In the genomic region with DNA sequence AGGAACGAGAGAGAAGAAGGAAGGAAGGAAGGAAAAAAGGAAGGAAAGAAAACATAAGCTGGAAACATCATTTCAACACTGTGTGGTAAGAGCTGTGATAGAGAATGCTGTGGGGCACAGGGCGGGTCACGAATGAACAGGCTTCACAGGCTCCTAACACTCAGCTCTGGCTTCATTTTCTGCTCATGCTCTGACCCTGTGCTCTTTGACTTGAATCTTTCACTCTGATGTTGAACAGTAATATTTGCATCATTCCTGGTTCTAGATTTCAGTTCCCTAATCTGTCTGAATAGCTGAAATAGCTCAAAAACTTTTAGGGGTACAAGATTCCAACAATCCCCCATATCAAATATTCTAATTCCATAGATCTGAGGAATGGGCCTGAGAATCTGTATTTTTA, we compare ENCODE assay signal across 13 cellular contexts.
DNase-seq lines count a peak whose midpoint lies in the region; ATAC-seq, FAIRE-seq and TF ChIP-seq lines count a peak whose summit lies in the region.
"Had no signal": no experiment of that assay in that cellular context is flagged by ENCODE, and none has a peak within 500 bp of the region (broad histone marks: within the 10 kb centered on the region; RNA-seq: fewer than 3 reads in every experiment).

No MANE protein-coding gene starts in this region.

- TF ChIP-seq CTCF in right lobe of liver (IDR thresholded peaks at IDR 0.05) = no peak

- H3K36me3 Mint-ChIP-seq in stimulated activated memory B cell treated with anti-CD40 and anti-IgM and Interleukin-4, amounts not matched to agents 10 μg/mL and 1 μg/mL and 100 μg/mL, for 72 hours = no peaks in the 10 kb centered on the region

- H3K4me1 Mint-ChIP-seq in stimulated activated memory B cell treated with anti-CD40 and anti-IgM and Interleukin-4, amounts not matched to agents 10 μg/mL and 1 μg/mL and 100 μg/mL, for 72 hours = peaks cover 44% of the 10 kb centered on the region

- no peak for TF ChIP-seq POLR2A in right lobe of liver (IDR thresholded peaks at IDR 0.05)

- intact Hi-C loops in right lobe of liver (cut with DNase I) = no loop called here

- no peak for DNase-seq in GM19239 (ENCODE audit: insufficient read length, low spot score)
- no peak for DNase-seq in activated CD4-positive, CD25-positive, alpha-beta regulatory T cell treated with anti-CD3 and anti-CD28 coated beads, Interleukin-2, amount 50 U/mL, for 72 hours
- DNase-seq in right lobe of liver = no peak
- no peak for DNase-seq in activated CD4-positive, alpha-beta T cell treated with anti-CD3 and anti-CD28 coated beads, Interleukin-2, amount 50 U/mL, for 48 hours
- no peak for DNase-seq in T-helper 2 cell
- DNase-seq: activated T-cell treated with anti-CD3 and anti-CD28 coated beads for 4 hours, right cardiac atrium had no signal

- no peaks in the 10 kb centered on the region for H3K4me1 ChIP-seq in right lobe of liver

- H3K27ac ChIP-seq in right lobe of liver = no peak overlapping the region
- H3K27ac ChIP-seq: thoracic aorta had no signal

- WGBS in right lobe of liver (ENCODE audit: insufficient coverage, low coverage, low lambda C conversion rate, missing lambda C conversion rate) = 47% methylated on average over 3 of the region's 3 CpGs

- H3K27me3 ChIP-seq in right lobe of liver = no peaks in the 10 kb centered on the region

- no peaks in the 10 kb centered on the region for H3K27me3 Mint-ChIP-seq in stimulated activated memory B cell treated with anti-CD40 and anti-IgM and Interleukin-4, amounts not matched to agents 10 μg/mL and 1 μg/mL and 100 μg/mL, for 72 hours
- H3K27me3 Mint-ChIP-seq: dendritic cell treated with granulocyte-macrophage colony-stimulating factor and Interleukin-4, amounts not matched to agents 40 ng/mL and 50 ng/mL, for 4 days had no signal

- H3K27ac Mint-ChIP-seq in stimulated activated memory B cell treated with anti-CD40 and anti-IgM and Interleukin-4, amounts not matched to agents 10 μg/mL and 1 μg/mL and 100 μg/mL, for 72 hours = peak overlapping the region; percentile 75
- H3K27ac Mint-ChIP-seq: dendritic cell treated with granulocyte-macrophage colony-stimulating factor and Interleukin-4, amounts not matched to agents 40 ng/mL and 50 ng/mL, for 4 days had no signal

- H3K36me3 ChIP-seq in right lobe of liver = no peaks in the 10 kb centered on the region
- H3K36me3 ChIP-seq: thoracic aorta had no signal

- peak; percentile 40 for FAIRE-seq in GM19239 (lab: Jason Lieb, UNC)
- FAIRE-seq: islet of Langerhans had no signal

- peak overlapping the region; percentile 32 for H3K4me3 Mint-ChIP-seq in stimulated activated memory B cell treated with anti-CD40 and anti-IgM and Interleukin-4, amounts not matched to agents 10 μg/mL and 1 μg/mL and 100 μg/mL, for 72 hours
- H3K4me3 Mint-ChIP-seq: dendritic cell treated with granulocyte-macrophage colony-stimulating factor and Interleukin-4, amounts not matched to agents 40 ng/mL and 50 ng/mL, for 4 days had no signal

- no peaks in the 10 kb centered on the region for H3K9me3 Mint-ChIP-seq in stimulated activated memory B cell treated with anti-CD40 and anti-IgM and Interleukin-4, amounts not matched to agents 10 μg/mL and 1 μg/mL and 100 μg/mL, for 72 hours
- H3K9me3 Mint-ChIP-seq: dendritic cell treated with granulocyte-macrophage colony-stimulating factor and Interleukin-4, amounts not matched to agents 40 ng/mL and 50 ng/mL, for 4 days had no signal

- no peak overlapping the region for H3K4me3 ChIP-seq in right lobe of liver
- H3K4me3 ChIP-seq: thoracic aorta had no signal

- ATAC-seq in HG02571 (IDR thresholded peaks at IDR 0.05; ENCODE audit: unreplicated experiment) = peak; percentile 60
- ATAC-seq in HG03280 (IDR thresholded peaks at IDR 0.05; ENCODE audit: unreplicated experiment) = peak; percentile 41
- ATAC-seq in stimulated activated memory B cell treated with anti-CD40 and anti-IgM and Interleukin-4, amounts not matched to agents 10 μg/mL and 1 μg/mL and 100 μg/mL, for 72 hours = peak; percentile 87
- no peak for ATAC-seq in right lobe of liver
- ATAC-seq: right cardiac atrium had no signal

- H3K9me3 ChIP-seq in right lobe of liver = no peaks in the 10 kb centered on the region
- H3K9me3 ChIP-seq: thoracic aorta had no signal

Comparison
In these comparisons a context has a peak if more than half of its experiments do, and no peak if none do; other contexts are left out.
1. ATAC-seq: peak in HG02571 (single experiment), HG03280 (single experiment) and stimulated activated memory B cell treated with anti-CD40 and anti-IgM and Interleukin-4, amounts not matched to agents 10 μg/mL and 1 μg/mL and 100 μg/mL, for 72 hours (single experiment); none in right lobe of liver (0 of 4).